ENCODE assay signal across 19 cellular contexts in the genomic region with DNA sequence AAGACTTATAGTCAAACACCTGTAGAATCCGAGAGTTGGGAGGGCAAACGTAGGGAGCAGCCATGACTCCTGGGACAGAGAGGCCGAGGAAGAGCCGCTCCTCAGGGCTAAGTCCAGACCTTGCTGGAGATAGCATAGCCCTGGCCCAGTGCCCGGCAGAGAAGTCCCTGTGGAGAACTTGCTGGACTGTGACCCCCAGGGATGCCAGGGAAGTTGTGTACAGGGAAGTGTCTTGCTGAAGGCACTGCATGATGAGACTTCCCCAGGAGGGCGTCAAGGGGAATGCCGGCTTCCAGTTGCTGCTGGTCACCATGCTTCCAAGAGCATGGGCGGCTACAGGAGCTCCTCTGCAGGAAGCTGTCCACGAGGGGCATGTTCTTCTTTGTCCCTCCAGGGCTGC. TPM values are rescaled to one million over a fixed set of nuclear protein-coding genes. Genes with fewer than 3 reads are reported as not detected.
DNase-seq lines count a peak whose midpoint lies in the region; FAIRE-seq and TF ChIP-seq lines count a peak whose summit lies in the region.
"Had no signal": no experiment of that assay in that cellular context is flagged by ENCODE, and none has a peak within 500 bp of the region (broad histone marks: within the 10 kb centered on the region; RNA-seq: fewer than 3 reads in every experiment).

No MANE protein-coding gene starts in this region.

- no peak overlapping the region for H2BK12ac ChIP-seq in H9 (ENCODE audit: insufficient read length, low read depth, low read length)
- no peak overlapping the region for H2BK12ac ChIP-seq in H1 (ENCODE audit: low read depth, low read length)

- H2BK15ac ChIP-seq in H9 (ENCODE audit: low read depth, low read length) (no peak overlapping the region), H1 (ENCODE audit: low read length) (no peak overlapping the region)

- no peak for TF ChIP-seq POLR2A in H1 (IDR thresholded peaks at IDR 0.05; ENCODE audit: control extremely low read depth in 1 of 2, low read depth in 2 of 2, low read length in 2 of 2)

- H2AK5ac ChIP-seq in H9 (ENCODE audit: insufficient read length, low read length), result no peak overlapping the region
- no peak overlapping the region for H2AK5ac ChIP-seq in H1 (ENCODE audit: low read depth, low read length)

- POLR2A ChIA-PET in H1 (lab: Charles Lee; ENCODE audit: partially characterized antibody), result interaction anchor here (1.6 kb wide), 1 partner anchor 8 kb away, joined by 4 read pairs; no protein-coding TSS in a partner anchor

- H2BK120ac ChIP-seq in H9 (ENCODE audit: low read depth, low read length, poor library complexity, severe bottlenecking) (no peak overlapping the region), H1 (replicated peaks; ENCODE audit: low read depth, low read length) (no peak overlapping the region)

- H3K36me3 Mint-ChIP-seq in H9 (ENCODE audit: insufficient read depth in 1 of 3, low read depth in 3 of 3), result peaks cover 22 to 29% (median 29%) of the 10 kb centered on the region in 3 experiments

- peaks cover 0 to 18% (median 4%) of the 10 kb centered on the region in 4 experiments; a peak in 5 of 8 replicates for H3K36me3 ChIP-seq in H1 (ENCODE audit: control insufficient read depth in 2 of 4, insufficient read depth in 4 of 4, low read length in 3 of 4)
- H3K36me3 ChIP-seq in small intestine (ENCODE audit: control insufficient read depth in 2 of 2, insufficient read depth in 2 of 2, low read length in 2 of 2), result no peaks in the 10 kb centered on the region
- H3K36me3 ChIP-seq in osteoblast (ENCODE audit: insufficient read depth, low read length), result no peaks in the 10 kb centered on the region

- no peak overlapping the region for H3K4me3 Mint-ChIP-seq in H9

- no peaks in the 10 kb centered on the region for H3K79me1 ChIP-seq in H9 (ENCODE audit: insufficient read depth, low read depth, low read length, poor library complexity, severe bottlenecking)
- no peaks in the 10 kb centered on the region for H3K79me1 ChIP-seq in H1 (ENCODE audit: low read depth, low read length)

- peaks cover 8% of the 10 kb centered on the region for H3K27me3 Mint-ChIP-seq in H9 (ENCODE audit: low read depth)

- CTCF ChIA-PET in H1 (lab: Charles Lee; ENCODE audit: partially characterized antibody), result interaction anchor here (1.2 to 1.3 kb wide), 2 partner anchors 16 to 26 kb away, joined by 3 to 4 read pairs; no protein-coding TSS in a partner anchor

- H3K56ac ChIP-seq in H9 (ENCODE audit: insufficient read length, low read depth, low read length) (no peak overlapping the region), H1 (replicated peaks; ENCODE audit: insufficient read length, low read depth, low read length) (no peak overlapping the region)

- H3K9me3 Mint-ChIP-seq in H9, result peaks cover 5 to 17% of the 10 kb centered on the region in 2 experiments; a peak in 4 of 5 replicates

- WGBS in H9 (ENCODE audit: extremely low coverage, insufficient read length, low lambda C conversion rate), result no CpG with 5 or more reads among the region's 9 CpGs
- WGBS in H1 (ENCODE audit: extremely low coverage in 1 of 2, insufficient coverage in 1 of 2, insufficient read length in 1 of 2, insufficient replicate concordance in 2 of 2, low coverage in 1 of 2, low lambda C conversion rate in 2 of 2, missing lambda C conversion rate in 1 of 2), 2 experiments, result 99% methylated on average over 9 of the region's 9 CpGs; no CpG with 5 or more reads in 1 of the 2 experiments
- WGBS in small intestine, 3 donors, result 21 to 63% (median 40%) methylated on average over 9 of the region's 9 CpGs

- TF ChIP-seq CTCF in H9 (conservative IDR thresholded peaks at IDR 0.05) (no peak), H1 (IDR thresholded peaks at IDR 0.05; ENCODE audit: control extremely low read depth in 1 of 3, insufficient read depth in 1 of 3, low read depth in 1 of 3, low read length in 3 of 3) (no peak), osteoblast (IDR thresholded peaks at IDR 0.05; ENCODE audit: extremely low read depth, low read depth, low read length) (no peak)

- H3K23me2 ChIP-seq in H9 (ENCODE audit: insufficient read length, low read depth, low read length, poor library complexity, severe bottlenecking) (no peaks in the 10 kb centered on the region), H1 (ENCODE audit: low read depth, low read length) (no peaks in the 10 kb centered on the region)

- H4K91ac ChIP-seq in H9 (ENCODE audit: insufficient read length, low read depth, low read length) (no peak overlapping the region), H1 (replicated peaks; ENCODE audit: insufficient read length, low read length) (no peak overlapping the region)

- H3K27me3 ChIP-seq in H9 (ENCODE audit: insufficient read depth, low read length) (no peaks in the 10 kb centered on the region), H1 (replicated peaks in 1 of 4; ENCODE audit: control insufficient read depth in 3 of 4, extremely low read depth in 1 of 4, insufficient read depth in 3 of 4, low read length in 3 of 4) (no peaks in the 10 kb centered on the region), small intestine (ENCODE audit: control insufficient read depth in 2 of 2, insufficient read depth in 2 of 2, low read length in 2 of 2) (no peaks in the 10 kb centered on the region), osteoblast (ENCODE audit: insufficient read depth, low read length) (peaks cover 5% of the 10 kb centered on the region)

- no peak overlapping the region for H3K4me2 ChIP-seq in H9 (ENCODE audit: insufficient read depth, insufficient read length, low read length)
- H3K4me2 ChIP-seq in H1 (ENCODE audit: insufficient read depth in 1 of 2, low read depth in 2 of 2, low read length in 2 of 2), result no peak overlapping the region
- no peak overlapping the region for H3K4me2 ChIP-seq in osteoblast (ENCODE audit: insufficient read depth, low read length)

- no peak overlapping the region for H3T11ph ChIP-seq in H9 (ENCODE audit: low read length)

- no peaks in the 10 kb centered on the region for H3K4me1 ChIP-seq in H9 (ENCODE audit: insufficient read depth, low read length)
- no peaks in the 10 kb centered on the region; a peak in 1 of 7 replicates for H3K4me1 ChIP-seq in H1 (replicated peaks in 1 of 4; ENCODE audit: control insufficient read depth in 3 of 4, insufficient read depth in 4 of 4, low read length in 3 of 4)
- H3K4me1 ChIP-seq in small intestine (ENCODE audit: control insufficient read depth in 2 of 2, insufficient read depth in 1 of 2, low read depth in 1 of 2, low read length in 1 of 2), result peaks cover 2 to 11% of the 10 kb centered on the region in 2 donors
- H3K4me1 ChIP-seq in osteoblast (ENCODE audit: insufficient read depth, low read length), result no peaks in the 10 kb centered on the region

- H3K9ac ChIP-seq in H9 (ENCODE audit: extremely low read depth, insufficient read length, low read length) (no peak overlapping the region), H1 (replicated peaks in 1 of 4; ENCODE audit: extremely low read depth in 1 of 4, low read depth in 3 of 4, low read length in 3 of 4) (no peak overlapping the region)

- no peak overlapping the region for H4K8ac ChIP-seq in H9 (replicated peaks; ENCODE audit: insufficient read length, low read depth, low read length)
- no peak overlapping the region for H4K8ac ChIP-seq in H1 (ENCODE audit: extremely low read depth, insufficient read depth, low read length)

- H4K5ac ChIP-seq in H9 (ENCODE audit: insufficient read length, low read depth, low read length) (no peak overlapping the region), H1 (ENCODE audit: insufficient read length, low read depth, low read length) (no peak overlapping the region)

- no peak overlapping the region for H2AFZ ChIP-seq in H9 (ENCODE audit: low read length)
- no peak overlapping the region for H2AFZ ChIP-seq in H1 (ENCODE audit: low read length)
- no peak overlapping the region for H2AFZ ChIP-seq in osteoblast (ENCODE audit: low read length)

- no peak for TF ChIP-seq EP300 in H1 (IDR thresholded peaks at IDR 0.05; ENCODE audit: borderline replicate concordance in 1 of 2, low read depth in 2 of 2, low read length in 2 of 2)

- TF ChIP-seq RAD21 in H1 (IDR thresholded peaks at IDR 0.05 in 1 of 2, conservative IDR thresholded peaks at IDR 0.05 in 1 of 2; ENCODE audit: low read depth in 2 of 2, low read length in 2 of 2), result no peak

- no peak overlapping the region for H3K23ac ChIP-seq in H9 (ENCODE audit: insufficient read length, low read depth, low read length)
- H3K23ac ChIP-seq in H1 (ENCODE audit: insufficient read length), result no peak overlapping the region

- no peak overlapping the region for H2BK20ac ChIP-seq in H9 (ENCODE audit: low read depth, low read length, poor library complexity, severe bottlenecking)
- no peak overlapping the region for H2BK20ac ChIP-seq in H1 (ENCODE audit: low read length)

- DNase-seq in H9, result peak; percentile 16
- no peak for DNase-seq in H1 (ENCODE audit: low read depth in 1 of 2, low spot score in 2 of 2)
- DNase-seq in mesenteric fat pad (ENCODE audit: low spot score), result peak; percentile 88
- peak; percentile 99 for DNase-seq in small intestine
- DNase-seq in osteoblast (ENCODE audit: insufficient read length, low spot score, missing footprints), result no peak
- DNase-seq in DMS 273 treated with DMSO at 0.1 percent for 48 hours (lab: John Stamatoyannopoulos, UW), result no peak
- no peak for DNase-seq in activated naive CD4-positive, alpha-beta T cell (lab: John Stamatoyannopoulos, UW)
- DNase-seq in NCI-H1436 (lab: John Stamatoyannopoulos, UW), result no peak
- DNase-seq: C1 segment of cervical spinal cord, KBM-7, NCI-H1048, NCI-H1694 treated with DMSO at 0.1 percent for 48 hours, PC-3 had no signal

- H3K14ac ChIP-seq in H9 (ENCODE audit: insufficient read depth, low read length) (no peak overlapping the region), H1 (ENCODE audit: insufficient read length) (no peak overlapping the region)

- FAIRE-seq in H1 (lab: Jason Lieb, UNC) (no peak), small intestine (lab: Jason Lieb, UNC) (no peak)
- FAIRE-seq: A204.1, GM12878, GM18507 had no signal

- H3K4me3 ChIP-seq in H1 (ENCODE audit: extremely low read depth in 1 of 4, insufficient read depth in 2 of 4, low read depth in 3 of 4, low read length in 4 of 4) (no peak overlapping the region), small intestine (ENCODE audit: low read depth in 1 of 2, low read length in 2 of 2) (no peak overlapping the region), osteoblast (ENCODE audit: insufficient read depth, low read length) (no peak overlapping the region)
- H3K4me3 ChIP-seq: GM12878 had no signal

- H3K4ac ChIP-seq in H9 (ENCODE audit: low read depth, low read length) (no peak overlapping the region), H1 (replicated peaks; ENCODE audit: insufficient read length, low read depth, low read length) (no peak overlapping the region)

- H4K20me1 ChIP-seq in H9 (ENCODE audit: control insufficient read depth, insufficient read depth, insufficient read length), result no peaks in the 10 kb centered on the region
- no peaks in the 10 kb centered on the region for H4K20me1 ChIP-seq in H1 (replicated peaks in 1 of 2; ENCODE audit: control insufficient read depth in 1 of 2, insufficient read depth in 2 of 2, low read length in 2 of 2)
- no peaks in the 10 kb centered on the region for H4K20me1 ChIP-seq in osteoblast (ENCODE audit: insufficient read depth, low read length)

- H3K27ac ChIP-seq in H9 (ENCODE audit: insufficient read length, low read depth, low read length) (no peak overlapping the region), H1 (ENCODE audit: low read depth, low read length) (no peak overlapping the region), small intestine (ENCODE audit: low read depth in 1 of 2, low read length in 1 of 2) (peak overlapping the region; percentile 76 to 88), osteoblast (ENCODE audit: low read depth, low read length) (no peak overlapping the region)
- H3K27ac ChIP-seq: HL-60 had no signal

- H3K79me2 ChIP-seq in H9 (ENCODE audit: insufficient read depth, low read length) (no peaks in the 10 kb centered on the region), H1 (ENCODE audit: control insufficient read depth in 1 of 2, insufficient read depth in 2 of 2, low read length in 2 of 2) (no peaks in the 10 kb centered on the region), osteoblast (ENCODE audit: insufficient read depth, low read length) (no peaks in the 10 kb centered on the region)

- H3K18ac ChIP-seq in H9 (ENCODE audit: insufficient read length, low read depth, low read length) (no peak overlapping the region), H1 (ENCODE audit: extremely low read depth, low read length) (no peak overlapping the region)

- H3K9me3 ChIP-seq in H9 (ENCODE audit: control insufficient read depth, low read depth, low read length), result no peaks in the 10 kb centered on the region
- H3K9me3 ChIP-seq in H1 (ENCODE audit: insufficient read depth in 2 of 2, low read depth in 1 of 2, low read length in 1 of 2), result peaks cover 0 to 7% of the 10 kb centered on the region in 2 experiments; a peak in 2 of 4 replicates
- H3K9me3 ChIP-seq in small intestine (ENCODE audit: control insufficient read depth, low read depth), result no peaks in the 10 kb centered on the region
- no peaks in the 10 kb centered on the region for H3K9me3 ChIP-seq in osteoblast (ENCODE audit: low read depth, low read length)

- H3K4me1 Mint-ChIP-seq in H9, result peaks cover 0 to 5% of the 10 kb centered on the region in 2 experiments; a peak in 1 of 4 replicates

- no peak overlapping the region for H3K27ac Mint-ChIP-seq in H9

- H2BK5ac ChIP-seq in H9 (ENCODE audit: insufficient read length, low read length), result no peak overlapping the region
- H2BK5ac ChIP-seq in H1 (ENCODE audit: low read depth, low read length), result no peak overlapping the region

RNA-seq across cellular contexts. Expression of gene CNDP1, which starts 8.6 kb away (rescaled TPM):
- total RNA-seq in H9 (2021) (0.29 TPM in 1 of 2 replicates, not detected in the other), mesenteric fat pad (not detected), osteoblast (not detected in 2 replicates)
- total RNA-seq in H1 (2021; fragmentation: NEBNext Ultra II Directional; extraction: Animal tissue kit (Norgen Biotek cat#: 25700)), result not detected in 2 replicates
- polyA plus RNA-seq in H1 (2011; rRNA removed) (0.08 and 0.09 TPM in 2 replicates), small intestine (10 to 100 TPM in 1 of 3 donors, 1 to 10 TPM in 2; 6.2 to 11.9 (median 6.8) TPM)
- polyA plus RNA-seq in H1 (2011; cell fraction: cytosol; rRNA removed), result 0.04 TPM
- 1.3 TPM for polyA plus RNA-seq in H1 (2011; cell fraction: nucleus; rRNA removed)
- polyA plus RNA-seq in H1 (2012, experiment 1 of 2), result 0.15 to 0.52 TPM (median 0.46 TPM) in 3 of 4 replicates, not detected in the other
- 0.10 TPM for polyA plus RNA-seq in H1 (2012, experiment 2 of 2)
- 0.04 TPM for polyA plus RNA-seq in H1 (2013, experiment 1 of 2)
- 0.04 TPM for polyA plus RNA-seq in H1 (2013, experiment 2 of 2)
- polyA minus RNA-seq in H1 (2011; rRNA and poly(A)+ RNA removed), result 0.06 TPM in 1 of 2 replicates, not detected in the other
- not detected for polyA minus RNA-seq in H1 (2011; cell fraction: cytosol; rRNA and poly(A)+ RNA removed)
- polyA minus RNA-seq in H1 (2011; cell fraction: nucleus; rRNA and poly(A)+ RNA removed), result not detected
- total RNA-seq: G401, GM12878, M059J, PC-3 had no signal

RNA-seq across cellular contexts. Expression of gene CNDP2, which starts 29.6 kb away (rescaled TPM):
- total RNA-seq in H9 (2021) (212 and 214 TPM in 2 replicates), mesenteric fat pad (164 TPM), osteoblast (25.3 and 27.7 TPM in 2 replicates)
- 243 TPM in 2 replicates for total RNA-seq in H1 (2021; fragmentation: NEBNext Ultra II Directional; extraction: Animal tissue kit (Norgen Biotek cat#: 25700))
- polyA plus RNA-seq in H1 (2011; rRNA removed) (71.8 and 95.6 TPM in 2 replicates), small intestine (100 to 1,000 TPM; 215 to 423 (median 340) TPM)
- polyA plus RNA-seq in H1 (2011; cell fraction: cytosol; rRNA removed), result 143 TPM
- polyA plus RNA-seq in H1 (2011; cell fraction: nucleus; rRNA removed), result 117 TPM
- 206 to 243 TPM (median 228 TPM) in 4 replicates for polyA plus RNA-seq in H1 (2012, experiment 1 of 2)
- 200 TPM for polyA plus RNA-seq in H1 (2012, experiment 2 of 2)
- 149 TPM for polyA plus RNA-seq in H1 (2013, experiment 1 of 2)
- 147 TPM for polyA plus RNA-seq in H1 (2013, experiment 2 of 2)
- 161 and 173 TPM in 2 replicates for polyA minus RNA-seq in H1 (2011; rRNA and poly(A)+ RNA removed)
- 117 TPM for polyA minus RNA-seq in H1 (2011; cell fraction: cytosol; rRNA and poly(A)+ RNA removed)
- polyA minus RNA-seq in H1 (2011; cell fraction: nucleus; rRNA and poly(A)+ RNA removed), result 78.6 TPM

Comparison
In these comparisons a context has a peak if more than half of its experiments do, and no peak if none do; other contexts are left out.
1. DNase-seq: peak in H9 (single experiment), mesenteric fat pad (single experiment) and small intestine (single experiment); none in H1 (0 of 2), osteoblast (single experiment), DMS 273 treated with DMSO at 0.1 percent for 48 hours (single experiment), activated naive CD4-positive, alpha-beta T cell (0 of 4) and NCI-H1436 (single experiment).
2. H3K27ac ChIP-seq: peak in small intestine (2 of 2); none in H9 (single experiment), H1 (single experiment) and osteoblast (single experiment).